8 cellular contexts compared by ENCODE assay signal in genomic region chr5:43555895-43556606, GRCh38. TPM values are rescaled to one million over a fixed set of nuclear protein-coding genes. Genes with fewer than 3 reads are reported as not detected.
DNase-seq lines count a peak whose midpoint lies in the region; ATAC-seq and TF ChIP-seq lines count a peak whose summit lies in the region.

No MANE protein-coding gene starts in this region.

- no peak overlapping the region for H2AFZ ChIP-seq in HCT116 (ENCODE audit: low read depth, low read length, poor library complexity, severe bottlenecking)

- peak overlapping the region; percentile 90 for H3K27ac Mint-ChIP-seq in WTC11

- H3K4me1 Mint-ChIP-seq in WTC11, result peaks cover 19% of the 10 kb centered on the region

- H3K4me1 ChIP-seq in ES-I3 (ENCODE audit: insufficient read depth, low read length) (peaks cover 4% of the 10 kb centered on the region; the same call in 1 of the 2 replicates), HCT116 (ENCODE audit: control insufficient read depth in 1 of 2, insufficient read depth in 2 of 2, low read length in 2 of 2) (peaks cover 10 to 18% of the 10 kb centered on the region in 2 experiments)

- peak; percentile 6 for DNase-seq in HCT116 (ENCODE audit: low read depth, low spot score)
- peak; percentile 38 for DNase-seq in NCI-H146 (lab: John Stamatoyannopoulos, UW)
- peak; percentile 65 for DNase-seq in WTC11 (ENCODE audit: low spot score)
- peak; percentile 49 for DNase-seq in choroid plexus epithelial cell (ENCODE audit: low read depth)
- DNase-seq in left kidney (ENCODE audit: low read depth, low spot score), result peak; percentile 86
- DNase-seq in stimulated activated CD4-positive, alpha-beta T cell treated with anti-CD3 and anti-CD28 coated beads, Interleukin-1b, Interleukin-23, amount 100 ng/mL, for 48 hours, result peak; percentile 44

- no peaks in the 10 kb centered on the region for H3K27me3 ChIP-seq in HCT116 (ENCODE audit: insufficient read depth, low read length)

- 0 out of 2 replicates have a peak, but pooled peaks cover 5% of the 10 kb centered on the region for H3K36me3 ChIP-seq in ES-I3 (ENCODE audit: insufficient read depth, low read length)
- peaks cover 20 to 29% of the 10 kb centered on the region in 2 experiments; a peak in 3 of 4 replicates for H3K36me3 ChIP-seq in HCT116 (ENCODE audit: control insufficient read depth in 1 of 2, insufficient read depth in 2 of 2, low read length in 2 of 2)

- no peak for TF ChIP-seq POLR2A in HCT116 (IDR thresholded peaks at IDR 0.05; ENCODE audit: borderline replicate concordance, extremely low read depth, insufficient read depth, insufficient read length)

- H3K9me3 ChIP-seq in ES-I3 (ENCODE audit: control insufficient read depth, insufficient read depth, low read length) (no peaks in the 10 kb centered on the region), HCT116 (ENCODE audit: control insufficient read depth in 1 of 2, insufficient read depth in 1 of 2, low read depth in 1 of 2, low read length in 2 of 2) (no peaks in the 10 kb centered on the region)

- H3K9me2 ChIP-seq in HCT116 (ENCODE audit: insufficient read depth), result no peaks in the 10 kb centered on the region

- intact Hi-C loops in HCT116 (cut with micrococcal nuclease), result loop anchor here (5.0 kb wide), 1 partner anchor 74 kb away; the partner anchor contains the start of gene TMEM267

- ATAC-seq in HCT116 (peak; percentile 56), WTC11 (peak; percentile 54), GM19397 (IDR thresholded peaks at IDR 0.05; ENCODE audit: unreplicated experiment) (no peak)

- peak overlapping the region; percentile 97 for H3K27ac ChIP-seq in HCT116 (ENCODE audit: low read depth, low read length)

- TF ChIP-seq CTCF in HCT116 (IDR thresholded peaks at IDR 0.05 in 2 of 3, conservative IDR thresholded peaks at IDR 0.05 in 1 of 3; ENCODE audit: borderline replicate concordance in 1 of 3, insufficient read depth in 1 of 3, low read depth in 2 of 3, low read length in 2 of 3) (no peak), WTC11 (IDR thresholded peaks at IDR 0.05) (no peak), choroid plexus epithelial cell (conservative IDR thresholded peaks at IDR 0.05; ENCODE audit: low read depth, low read length) (peak; percentile 16)

- POLR2A ChIA-PET in HCT116 (lab: Charles Lee) (interaction anchor here (0.8 to 1.0 kb wide), 2 partner anchors 14 to 72 kb away, joined by 3 read pairs; partner anchors contain the start of gene TMEM267), WTC11 (lab: Charles Lee) (interaction anchor here (1.6 kb wide), 1 partner anchor 47 kb away, joined by 6 read pairs; the partner anchor contains the start of gene NNT)

- RAD21 ChIA-PET in HCT116 (lab: Charles Lee; ENCODE audit: low non-redundant PET in 1 of 2, low total read pairs in 2 of 2, uncharacterized antibody in 2 of 2, unreplicated experiment in 2 of 2), result no interaction called here

- no TSS peak for BruUV-seq in HCT116 (replicated peaks; lab: Mats Ljungman, UMichigan)

- CTCF ChIA-PET in HCT116 (lab: Charles Lee) (interaction anchor here (1.2 kb wide), 1 partner anchor 72 kb away, joined by 3 read pairs; no protein-coding TSS in a partner anchor), WTC11 (lab: Charles Lee) (interaction anchor here (0.8 to 1.3 kb wide), 2 partner anchors 72 to 75 kb away, joined by 3 read pairs; partner anchors contain the start of gene TMEM267)

- H3K27me3 Mint-ChIP-seq in WTC11 (ENCODE audit: low read depth), result no peaks in the 10 kb centered on the region

- no peak overlapping the region; the same call in 1 of the 2 replicates for H3K4me3 Mint-ChIP-seq in WTC11

- H4K20me1 ChIP-seq in HCT116 (ENCODE audit: insufficient read depth), result no peaks in the 10 kb centered on the region

- H3K9ac ChIP-seq in ES-I3 (ENCODE audit: low read depth, low read length) (peak overlapping the region; percentile 73), HCT116 (ENCODE audit: low read length) (peak overlapping the region; percentile 77)

- peak overlapping the region; percentile 94 for H3K4me2 ChIP-seq in HCT116 (ENCODE audit: low read length)

- TF ChIP-seq RAD21 in HCT116 (IDR thresholded peaks at IDR 0.05; ENCODE audit: low read depth), result no peak

- H3K79me2 ChIP-seq in HCT116 (ENCODE audit: insufficient read depth, low read length), result peaks cover 53% of the 10 kb centered on the region

- peak overlapping the region; percentile 81 to 84 for H3K4me3 ChIP-seq in HCT116 (replicated peaks in 1 of 2; ENCODE audit: low read depth in 1 of 2, low read length in 2 of 2)
- peak overlapping the region; percentile 87 for H3K4me3 ChIP-seq in choroid plexus epithelial cell (ENCODE audit: low read depth, low read length)

- peaks cover 7% of the 10 kb centered on the region; the same call in 1 of the 2 replicates for H3K36me3 Mint-ChIP-seq in WTC11

- H3K9me3 Mint-ChIP-seq in WTC11, result no peaks in the 10 kb centered on the region

TF ChIP-seq in HCT116, 20 proteins besides CTCF, POLR2A, EP300 and RAD21 (continues in another document):
- TF ChIP-seq ELF1 (IDR thresholded peaks at IDR 0.05; ENCODE audit: borderline replicate concordance, low read depth), result no peak
- no peak for TF ChIP-seq SRF (IDR thresholded peaks at IDR 0.05; ENCODE audit: low read depth)
- TF ChIP-seq SIN3A (IDR thresholded peaks at IDR 0.05; ENCODE audit: low read depth), result peak; percentile 33; the same call in 1 of the 2 replicates
- no peak for TF ChIP-seq REST (IDR thresholded peaks at IDR 0.05; ENCODE audit: low read depth)
- TF ChIP-seq ZNF274 (IDR thresholded peaks at IDR 0.05; ENCODE audit: low read depth, low read length), result no peak

TF ChIP-seq in WTC11, 78 proteins besides CTCF, POLR2A, EP300 and RAD21 (continues in another document):
- TF ChIP-seq ZNF317 (CRISPR knock-in tag; IDR thresholded peaks at IDR 0.05; ENCODE audit: borderline replicate concordance, low read depth) (peak; percentile 19; the same call in 1 of the 2 replicates), SMAD4 (CRISPR knock-in tag; IDR thresholded peaks at IDR 0.05) (no peak), FOXP1 (CRISPR knock-in tag; IDR thresholded peaks at IDR 0.05; ENCODE audit: borderline replicate concordance) (peak; percentile 54; the same call in 1 of the 2 replicates), ZBTB43 (CRISPR knock-in tag; IDR thresholded peaks at IDR 0.05) (no peak), PREB (CRISPR knock-in tag; IDR thresholded peaks at IDR 0.05; ENCODE audit: borderline replicate concordance) (no peak), ZNF232 (CRISPR knock-in tag; IDR thresholded peaks at IDR 0.05) (no peak), NR3C1 (CRISPR knock-in tag; conservative IDR thresholded peaks at IDR 0.05; ENCODE audit: low read depth) (no peak), TCF7 (CRISPR knock-in tag; IDR thresholded peaks at IDR 0.05; ENCODE audit: low read depth) (no peak), ZNF263 (CRISPR knock-in tag; IDR thresholded peaks at IDR 0.05; ENCODE audit: low read depth) (no peak), STAT6 (CRISPR knock-in tag; conservative IDR thresholded peaks at IDR 0.05; ENCODE audit: low read depth) (no peak), ZNF138 (CRISPR knock-in tag; conservative IDR thresholded peaks at IDR 0.05) (no peak), JUN (CRISPR knock-in tag; IDR thresholded peaks at IDR 0.05) (no peak), ZNF416 (CRISPR knock-in tag; IDR thresholded peaks at IDR 0.05) (no peak)

RNA-seq across cellular contexts. Expression of gene PAIP1, which starts 0.8 kb away (rescaled TPM):
- total RNA-seq in HCT116 (2021; ENCODE audit: unreplicated experiment), result 83.8 TPM
- polyA plus RNA-seq in HCT116 (2012), result 31.1 and 53.1 TPM in 2 replicates
- 82.5 to 85.2 TPM (median 83.5 TPM) in 3 replicates for total RNA-seq in WTC11 (2021)

RNA-seq across cellular contexts. Expression of gene C5orf34, which starts 41.1 kb away (rescaled TPM):
- total RNA-seq in HCT116 (2021; ENCODE audit: unreplicated experiment), result 4.8 TPM
- 2.6 and 3.6 TPM in 2 replicates for polyA plus RNA-seq in HCT116 (2012)
- 7.3 to 9.7 TPM (median 9.4 TPM) in 3 replicates for total RNA-seq in WTC11 (2021)

RNA-seq across cellular contexts. Expression of gene NNT, which starts 46.9 kb away (rescaled TPM):
- total RNA-seq in HCT116 (2021; ENCODE audit: unreplicated experiment) (0.32 TPM), WTC11 (2021) (32.0 to 37.6 TPM (median 33.1 TPM) in 3 replicates)
- not detected in 2 replicates for polyA plus RNA-seq in HCT116 (2012)

Comparison
In these comparisons a context has a peak if more than half of its experiments do, and no peak if none do; other contexts are left out.
1. DNase-seq: peak in every context shown above with its lines; median percentile 86 in left kidney; 65 in WTC11; 49 in choroid plexus epithelial cell; 44 in stimulated activated CD4-positive, alpha-beta T cell treated with anti-CD3 and anti-CD28 coated beads, Interleukin-1b, Interleukin-23, amount 100 ng/mL, for 48 hours; 38 in NCI-H146; 6 in HCT116.
2. RNA of gene NNT, which starts 46.9 kb away (total RNA-seq): 32.0 to 37.6 TPM in WTC11; 0.32 TPM in HCT116 (single experiment); every median in the first group is over 10 times any median in the second.